In the genomic region with DNA sequence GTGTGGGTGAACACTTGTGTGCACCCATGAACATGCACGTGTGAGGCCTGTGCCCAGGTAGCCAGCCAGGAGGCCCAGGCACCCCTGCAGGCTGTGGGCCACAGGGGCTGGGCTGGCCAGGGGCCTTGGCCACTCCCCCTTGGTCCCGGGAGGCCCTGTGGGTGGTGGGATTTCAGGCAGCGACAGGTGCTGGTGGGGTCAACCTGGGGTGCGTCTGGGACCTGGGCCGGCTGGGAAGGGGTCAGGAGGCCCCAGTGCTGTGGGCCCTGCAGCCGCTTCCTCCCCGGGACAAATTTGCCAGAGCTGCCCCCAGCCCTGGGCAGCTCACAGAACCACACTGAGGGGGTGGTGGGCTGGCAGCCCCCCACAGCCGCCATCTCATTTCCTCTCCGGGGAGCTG, we compare ENCODE assay signal across 16 cellular contexts. TPM values are rescaled to one million over a fixed set of nuclear protein-coding genes. Genes with fewer than 3 reads are reported as not detected.
DNase-seq lines count a peak whose midpoint lies in the region; ATAC-seq lines count a peak whose summit lies in the region.
"Had no signal": no experiment of that assay in that cellular context is flagged by ENCODE, and none has a peak within 500 bp of the region (broad histone marks: within the 10 kb centered on the region; RNA-seq: fewer than 3 reads in every experiment).

No MANE protein-coding gene starts in this region.

- no peak overlapping the region for H4K91ac ChIP-seq in mesenchymal stem cell (ENCODE audit: low read length)

- H3K18ac ChIP-seq in mesenchymal stem cell (ENCODE audit: low read depth in 1 of 2, low read length in 2 of 2): no peak overlapping the region

- DNase-seq in SK-N-MC (ENCODE audit: low read depth, low spot score) (no peak), mesenchymal stem cell (no peak), NCI-H146 (lab: John Stamatoyannopoulos, UW) (no peak)
- DNase-seq in stimulated activated naive B cell treated with anti-CD40 and anti-IgM and Interleukin-4, amounts not matched to agents 10 μg/mL and 1 μg/mL and 100 μg/mL, for 72 hours: no peak
- DNase-seq: BE2C; CD8-positive, alpha-beta memory T cell; DMS79; KBM-7; MV-4-11; NCI-H1417; NCI-H1930; NCI-H69; SHP77 treated with DMSO at 0.1 percent for 48 hours had no signal

- H3K14ac ChIP-seq in mesenchymal stem cell (ENCODE audit: low read length in 2 of 2): peak overlapping the region in 1 of 2 experiments; percentile 44

- H3K36me3 ChIP-seq in SK-N-MC (ENCODE audit: insufficient read depth, low read length) (no peaks in the 10 kb centered on the region), mesenchymal stem cell (ENCODE audit: control insufficient read depth in 1 of 2, insufficient read depth in 2 of 2, low read depth in 1 of 2, low read length in 2 of 2) (peaks cover 2 to 67% of the 10 kb centered on the region in 2 experiments)
- H3K36me3 ChIP-seq: BE2C had no signal

- peaks cover 57% of the 10 kb centered on the region for H3K4me1 ChIP-seq in mesenchymal stem cell (ENCODE audit: control insufficient read depth, insufficient read depth, low read depth, low read length)
- H3K4me1 ChIP-seq: BE2C had no signal

- H3K9ac ChIP-seq in SK-N-MC (ENCODE audit: insufficient read length) (peak overlapping the region; percentile 8), mesenchymal stem cell (ENCODE audit: low read length) (no peak overlapping the region)

- H3K27me3 ChIP-seq in mesenchymal stem cell (ENCODE audit: control insufficient read depth in 1 of 2, insufficient read depth in 1 of 2, low read length in 2 of 2): no peaks in the 10 kb centered on the region

- no peak overlapping the region for H2BK15ac ChIP-seq in mesenchymal stem cell (ENCODE audit: low read depth, poor library complexity, severe bottlenecking)

- H3K4me1 Mint-ChIP-seq in stimulated activated naive B cell treated with anti-CD40 and anti-IgM and Interleukin-4, amounts not matched to agents 10 μg/mL and 1 μg/mL and 100 μg/mL, for 72 hours: peaks cover 12 to 52% of the 10 kb centered on the region in 2 donors
- H3K4me1 Mint-ChIP-seq: CD8-positive, alpha-beta memory T cell; GM23338 had no signal

- H3K79me1 ChIP-seq in mesenchymal stem cell (replicated peaks; ENCODE audit: low read length, poor library complexity, severe bottlenecking): peaks cover 57% of the 10 kb centered on the region

- no peak overlapping the region for H3K4me3 Mint-ChIP-seq in stimulated activated naive B cell treated with anti-CD40 and anti-IgM and Interleukin-4, amounts not matched to agents 10 μg/mL and 1 μg/mL and 100 μg/mL, for 72 hours
- H3K4me3 Mint-ChIP-seq: CD8-positive, alpha-beta memory T cell; GM23338 had no signal

- H2BK5ac ChIP-seq in mesenchymal stem cell (ENCODE audit: low read depth, low read length, poor library complexity, severe bottlenecking): no peak overlapping the region

- no peak overlapping the region for H3K4me3 ChIP-seq in SK-N-MC
- H3K4me3 ChIP-seq in mesenchymal stem cell (ENCODE audit: insufficient read depth in 1 of 2, low read depth in 1 of 2, low read length in 2 of 2): no peak overlapping the region
- H3K4me3 ChIP-seq: GM12878, GM23338 had no signal

- peak overlapping the region; percentile 43 for H2AK5ac ChIP-seq in mesenchymal stem cell (ENCODE audit: low read length, severe bottlenecking)

- H3K4ac ChIP-seq in mesenchymal stem cell (ENCODE audit: low read depth in 1 of 2, low read length in 2 of 2): no peak overlapping the region

- H2BK12ac ChIP-seq in mesenchymal stem cell (ENCODE audit: low read length in 2 of 2): no peak overlapping the region

- no peak for ATAC-seq in stimulated activated naive B cell treated with anti-CD40 and anti-IgM and Interleukin-4, amounts not matched to agents 10 μg/mL and 1 μg/mL and 100 μg/mL, for 72 hours (replicated peaks)
- ATAC-seq in GM18861 (IDR thresholded peaks at IDR 0.05; ENCODE audit: unreplicated experiment): no peak
- ATAC-seq: GM12878 had no signal

- 0 out of 2 replicates have a peak overlapping the region, but pooled peaks have one; percentile 19 for H3K27ac ChIP-seq in SK-N-MC
- H3K27ac ChIP-seq in mesenchymal stem cell (ENCODE audit: low read length, poor library complexity, severe bottlenecking): no peak overlapping the region

- H3K27me3 Mint-ChIP-seq in stimulated activated naive B cell treated with anti-CD40 and anti-IgM and Interleukin-4, amounts not matched to agents 10 μg/mL and 1 μg/mL and 100 μg/mL, for 72 hours: no peaks in the 10 kb centered on the region
- H3K27me3 Mint-ChIP-seq: CD8-positive, alpha-beta memory T cell had no signal

- H2BK120ac ChIP-seq in mesenchymal stem cell (ENCODE audit: low read depth, low read length): no peak overlapping the region

- H3K9me3 Mint-ChIP-seq in stimulated activated naive B cell treated with anti-CD40 and anti-IgM and Interleukin-4, amounts not matched to agents 10 μg/mL and 1 μg/mL and 100 μg/mL, for 72 hours: no peaks in the 10 kb centered on the region
- H3K9me3 Mint-ChIP-seq: CD8-positive, alpha-beta memory T cell; GM23338 had no signal

- H3K27ac Mint-ChIP-seq in stimulated activated naive B cell treated with anti-CD40 and anti-IgM and Interleukin-4, amounts not matched to agents 10 μg/mL and 1 μg/mL and 100 μg/mL, for 72 hours: peak overlapping the region; percentile 20
- H3K27ac Mint-ChIP-seq: GM23338 had no signal

- 74% methylated on average over 8 of the region's 9 CpGs for WGBS in mesenchymal stem cell

- H3K4me2 ChIP-seq in mesenchymal stem cell (ENCODE audit: low read length, poor library complexity, severe bottlenecking): no peak overlapping the region
- H3K4me2 ChIP-seq: GM23338 had no signal

- no peak overlapping the region for H4K8ac ChIP-seq in mesenchymal stem cell (ENCODE audit: low read length)

- H3K9me3 ChIP-seq in SK-N-MC (ENCODE audit: low read depth, low read length) (no peaks in the 10 kb centered on the region), mesenchymal stem cell (ENCODE audit: control insufficient read depth, low read length) (no peaks in the 10 kb centered on the region)
- H3K9me3 ChIP-seq: BE2C had no signal

- H2AFZ ChIP-seq in mesenchymal stem cell (ENCODE audit: low read depth, low read length): no peak overlapping the region
- H2AFZ ChIP-seq: GM23338 had no signal

- H3K36me3 Mint-ChIP-seq in stimulated activated naive B cell treated with anti-CD40 and anti-IgM and Interleukin-4, amounts not matched to agents 10 μg/mL and 1 μg/mL and 100 μg/mL, for 72 hours: no peaks in the 10 kb centered on the region

- H3K23ac ChIP-seq in mesenchymal stem cell (ENCODE audit: low read length in 2 of 2): no peak overlapping the region

RNA-seq across cellular contexts. Expression of gene FGFRL1, which starts 7.9 kb away (rescaled TPM):
- polyA plus RNA-seq in mesenchymal stem cell (2013, experiment 1 of 2): 23.4 TPM
- 23.1 TPM for polyA plus RNA-seq in mesenchymal stem cell (2013, experiment 2 of 2)

RNA-seq across cellular contexts. Expression of gene SLC26A1, which starts 26.1 kb away (rescaled TPM):
- polyA plus RNA-seq in mesenchymal stem cell (2013, experiment 1 of 2): 0.15 TPM
- 0.26 TPM for polyA plus RNA-seq in mesenchymal stem cell (2013, experiment 2 of 2)

RNA-seq across cellular contexts. Expression of gene IDUA, which starts 32.5 kb away (rescaled TPM):
- 14.5 TPM for polyA plus RNA-seq in mesenchymal stem cell (2013, experiment 1 of 2)
- 13.8 TPM for polyA plus RNA-seq in mesenchymal stem cell (2013, experiment 2 of 2)

RNA-seq across cellular contexts. Expression of gene DGKQ, which starts 46.0 kb away (rescaled TPM):
- polyA plus RNA-seq in mesenchymal stem cell (2013, experiment 1 of 2): 5.2 TPM
- 5.1 TPM for polyA plus RNA-seq in mesenchymal stem cell (2013, experiment 2 of 2)
